In genomic region chr12:124567035-124567672, GRCh38 we compare ENCODE assay signal across 8 cellular contexts. TPM values are rescaled to one million over a fixed set of nuclear protein-coding genes. Genes with fewer than 3 reads are reported as not detected.
DNase-seq lines count a peak whose midpoint lies in the region; ATAC-seq and TF ChIP-seq lines count a peak whose summit lies in the region.

Gene NCOR2, minus strand, starts transcription at chr12:124567612. Its CDS starts 72,361 bp downstream, at chr12:124495251.

- no peaks in the 10 kb centered on the region for H3K9me3 ChIP-seq in CD4-positive, alpha-beta memory T cell (ENCODE audit: control insufficient read depth in 1 of 2, low read length in 2 of 2)
- H3K9me3 ChIP-seq in HUES64 (ENCODE audit: insufficient read depth, low read depth, low read length): no peaks in the 10 kb centered on the region

- peaks cover 13 to 49% (median 25%) of the 10 kb centered on the region in 4 donors for H3K4me1 Mint-ChIP-seq in CD4-positive, alpha-beta memory T cell
- H3K4me1 Mint-ChIP-seq in activated CD4-positive, alpha-beta T cell treated with anti-CD3 and anti-CD28 coated beads, Interleukin-2, amount 10 ng/mL, durations not matched to agents 7 days and 5 days: peaks cover 22% of the 10 kb centered on the region
- peaks cover 34% of the 10 kb centered on the region for H3K4me1 Mint-ChIP-seq in mesothelial cell of epicardium
- peaks cover 31% of the 10 kb centered on the region for H3K4me1 Mint-ChIP-seq in stimulated activated effector memory CD8-positive, alpha-beta T cell treated with anti-CD3 and anti-CD28 coated beads, Interleukin-12 subunit alpha, Interleukin-12 subunit beta, amount 100 ng/mL, for 72 hours

- ATAC-seq in GM21381 (IDR thresholded peaks at IDR 0.05; ENCODE audit: unreplicated experiment): peak; percentile 28
- peak; percentile 54 for ATAC-seq in stimulated activated effector memory CD8-positive, alpha-beta T cell treated with anti-CD3 and anti-CD28 coated beads, Interleukin-12 subunit alpha, Interleukin-12 subunit beta, amount 100 ng/mL, for 72 hours

- no peaks in the 10 kb centered on the region for H3K9me3 Mint-ChIP-seq in CD4-positive, alpha-beta memory T cell
- no peaks in the 10 kb centered on the region for H3K9me3 Mint-ChIP-seq in activated CD4-positive, alpha-beta T cell treated with anti-CD3 and anti-CD28 coated beads, Interleukin-2, amount 10 ng/mL, durations not matched to agents 7 days and 5 days
- H3K9me3 Mint-ChIP-seq in mesothelial cell of epicardium: no peaks in the 10 kb centered on the region
- no peaks in the 10 kb centered on the region for H3K9me3 Mint-ChIP-seq in stimulated activated effector memory CD8-positive, alpha-beta T cell treated with anti-CD3 and anti-CD28 coated beads, Interleukin-12 subunit alpha, Interleukin-12 subunit beta, amount 100 ng/mL, for 72 hours

- DNase-seq in CD4-positive, alpha-beta memory T cell: peak; percentile 50 to 70 (median 58)
- DNase-seq in activated CD4-positive, alpha-beta T cell treated with anti-CD3 and anti-CD28 coated beads, Interleukin-2, amount 10 ng/mL, durations not matched to agents 7 days and 5 days: peak; percentile 44
- peak; percentile 80 for DNase-seq in ecto neural progenitor cell (ENCODE audit: low spot score)
- peak in 1 of 2 experiments; percentile 66 for DNase-seq in mesothelial cell of epicardium (ENCODE audit: low spot score in 2 of 2, unreplicated experiment in 2 of 2)
- peak; percentile 34 to 80 for DNase-seq in stimulated activated effector memory CD8-positive, alpha-beta T cell treated with anti-CD3 and anti-CD28 coated beads, Interleukin-12 subunit alpha, Interleukin-12 subunit beta, amount 100 ng/mL, for 72 hours (ENCODE audit: low spot score in 2 of 2)
- DNase-seq in HPDE6-E6E7 (ENCODE audit: extremely low spot score): no peak

- under 1% methylated on average over 74 of the region's 102 CpGs for whole genome bisulfite sequencing in HUES64

- H3K36me3 Mint-ChIP-seq in CD4-positive, alpha-beta memory T cell: peaks cover 0 to 2% of the 10 kb centered on the region in 2 donors
- no peaks in the 10 kb centered on the region for H3K36me3 Mint-ChIP-seq in activated CD4-positive, alpha-beta T cell treated with anti-CD3 and anti-CD28 coated beads, Interleukin-2, amount 10 ng/mL, durations not matched to agents 7 days and 5 days (ENCODE audit: low read depth)
- H3K36me3 Mint-ChIP-seq in mesothelial cell of epicardium: no peaks in the 10 kb centered on the region
- no peaks in the 10 kb centered on the region for H3K36me3 Mint-ChIP-seq in stimulated activated effector memory CD8-positive, alpha-beta T cell treated with anti-CD3 and anti-CD28 coated beads, Interleukin-12 subunit alpha, Interleukin-12 subunit beta, amount 100 ng/mL, for 72 hours

- TF ChIP-seq CTCF in mesothelial cell of epicardium (IDR thresholded peaks at IDR 0.05; ENCODE audit: unreplicated experiment): no peak

- H3K4me3 Mint-ChIP-seq in CD4-positive, alpha-beta memory T cell: peak within 1 kb of the TSS; percentile 91 to 97 (median 94)
- H3K4me3 Mint-ChIP-seq in activated CD4-positive, alpha-beta T cell treated with anti-CD3 and anti-CD28 coated beads, Interleukin-2, amount 10 ng/mL, durations not matched to agents 7 days and 5 days: peak within 1 kb of the TSS; percentile 92
- peak within 1 kb of the TSS; percentile 84 for H3K4me3 Mint-ChIP-seq in mesothelial cell of epicardium
- H3K4me3 Mint-ChIP-seq in stimulated activated effector memory CD8-positive, alpha-beta T cell treated with anti-CD3 and anti-CD28 coated beads, Interleukin-12 subunit alpha, Interleukin-12 subunit beta, amount 100 ng/mL, for 72 hours: peak within 1 kb of the TSS; percentile 86

- H3K36me3 ChIP-seq in CD4-positive, alpha-beta memory T cell (ENCODE audit: insufficient read depth, low read length): peaks cover 2% of the 10 kb centered on the region
- H3K36me3 ChIP-seq in HUES64 (ENCODE audit: insufficient read depth, low read length): no peaks in the 10 kb centered on the region

- POLR2A ChIA-PET in CD4-positive, alpha-beta memory T cell (lab: Charles Lee; ENCODE audit: partially characterized antibody): interaction anchor here (0.6 to 2.7 kb wide), 6 partner anchors 41 to 595 kb away, joined by 3 to 18 read pairs (median 5); partner anchors contain the start of gene CCDC92
- POLR2A ChIA-PET in activated CD4-positive, alpha-beta T cell treated with anti-CD3 and anti-CD28 coated beads, Interleukin-2, amount 10 ng/mL, durations not matched to agents 7 days and 5 days (lab: Charles Lee): no interaction called here

- peak within 1 kb of the TSS; percentile 86 for H3K9ac ChIP-seq in HUES64 (ENCODE audit: low read depth, low read length)

- peaks cover 36% of the 10 kb centered on the region for H3K4me1 ChIP-seq in CD4-positive, alpha-beta memory T cell (ENCODE audit: insufficient read depth, low read length)
- peaks cover 27% of the 10 kb centered on the region for H3K4me1 ChIP-seq in HUES64 (ENCODE audit: insufficient read depth, low read length)

- intact Hi-C loops in CD4-positive, alpha-beta memory T cell (cut with micrococcal nuclease): loop anchor here (1.0 to 10.0 kb wide), 7 partner anchors 42 to 595 kb away; partner anchors contain the start of genes CCDC92 and ZNF664

- peak within 1 kb of the TSS; percentile 88 to 95 for H3K4me3 ChIP-seq in CD4-positive, alpha-beta memory T cell (ENCODE audit: low read length in 2 of 2)
- H3K4me3 ChIP-seq in HUES64 (ENCODE audit: low read length): peak within 1 kb of the TSS; percentile 86

- CTCF ChIA-PET in CD4-positive, alpha-beta memory T cell (lab: Charles Lee; ENCODE audit: partially characterized antibody): interaction anchor here (1.1 kb wide), 1 partner anchor 198 kb away, joined by 4 read pairs; no protein-coding TSS in a partner anchor
- CTCF ChIA-PET in activated CD4-positive, alpha-beta T cell treated with anti-CD3 and anti-CD28 coated beads, Interleukin-2, amount 10 ng/mL, durations not matched to agents 7 days and 5 days (lab: Charles Lee): no interaction called here

- H3K27ac ChIP-seq in CD4-positive, alpha-beta memory T cell (ENCODE audit: low read depth, low read length): peak within 1 kb of the TSS; percentile 90
- H3K27ac ChIP-seq in HUES64 (ENCODE audit: low read depth, low read length): peak within 1 kb of the TSS; percentile 94

- H3K27ac Mint-ChIP-seq in CD4-positive, alpha-beta memory T cell: peak within 1 kb of the TSS; percentile 92 to 97 (median 93)
- H3K27ac Mint-ChIP-seq in activated CD4-positive, alpha-beta T cell treated with anti-CD3 and anti-CD28 coated beads, Interleukin-2, amount 10 ng/mL, durations not matched to agents 7 days and 5 days: peak within 1 kb of the TSS; percentile 91
- peak within 1 kb of the TSS; percentile 98 for H3K27ac Mint-ChIP-seq in mesothelial cell of epicardium
- peak within 1 kb of the TSS; percentile 83 for H3K27ac Mint-ChIP-seq in stimulated activated effector memory CD8-positive, alpha-beta T cell treated with anti-CD3 and anti-CD28 coated beads, Interleukin-12 subunit alpha, Interleukin-12 subunit beta, amount 100 ng/mL, for 72 hours

- no peaks in the 10 kb centered on the region for H3K27me3 ChIP-seq in CD4-positive, alpha-beta memory T cell (ENCODE audit: insufficient read depth, low read length)
- no peaks in the 10 kb centered on the region for H3K27me3 ChIP-seq in HUES64 (ENCODE audit: insufficient read depth, low read length)

- no peaks in the 10 kb centered on the region for H3K27me3 Mint-ChIP-seq in CD4-positive, alpha-beta memory T cell
- H3K27me3 Mint-ChIP-seq in activated CD4-positive, alpha-beta T cell treated with anti-CD3 and anti-CD28 coated beads, Interleukin-2, amount 10 ng/mL, durations not matched to agents 7 days and 5 days: no peaks in the 10 kb centered on the region
- no peaks in the 10 kb centered on the region for H3K27me3 Mint-ChIP-seq in mesothelial cell of epicardium (ENCODE audit: low read depth)

RNA-seq across cellular contexts. Expression of gene NCOR2, which starts in this region (rescaled TPM):
- total RNA-seq in CD4-positive, alpha-beta memory T cell: 100 to 1,000 TPM in 1 of 2 experiments, 10 to 100 TPM in 1; 89.5 to 105 TPM
- 10 to 100 TPM in 1 of 2 donors, under 1 TPM in 1; 0.37 to 19.5 TPM for polyA plus RNA-seq in CD4-positive, alpha-beta memory T cell
- 103 TPM for polyA plus RNA-seq in HUES64 (2013, experiment 1 of 2)
- 118 TPM for polyA plus RNA-seq in HUES64 (2013, experiment 2 of 2)
- total RNA-seq in activated CD4-positive, alpha-beta T cell treated with anti-CD3 and anti-CD28 coated beads, Interleukin-2, amount 10 ng/mL, durations not matched to agents 7 days and 5 days: 100 to 1,000 TPM in 1 of 2 experiments, 10 to 100 TPM in 1; 96.4 to 102 TPM
- 316 to 336 TPM (median 331 TPM) in 3 replicates for total RNA-seq in mesothelial cell of epicardium
